12 cellular contexts compared by ENCODE assay signal in the genomic region with DNA sequence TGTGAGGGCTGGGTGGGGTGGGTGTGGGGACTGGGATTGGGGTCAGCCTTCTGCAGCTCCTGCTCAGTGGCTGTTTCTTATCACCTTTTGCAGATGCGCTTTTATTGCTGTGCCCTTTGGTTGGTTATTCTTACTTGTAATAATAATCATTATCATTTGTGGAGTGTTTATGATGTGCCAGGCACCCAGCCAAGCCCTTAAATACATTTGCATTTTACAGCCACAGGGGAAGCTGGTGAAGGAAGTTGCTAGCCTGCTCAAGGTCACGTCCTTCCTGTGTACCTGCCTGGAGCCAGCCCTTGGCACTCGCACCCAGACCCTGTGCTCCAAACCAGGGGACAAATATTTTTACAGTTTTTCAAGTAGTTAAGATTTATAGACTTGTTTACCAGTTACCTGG.
DNase-seq lines count a peak whose midpoint lies in the region; ATAC-seq and TF ChIP-seq lines count a peak whose summit lies in the region.
"Had no signal": no experiment of that assay in that cellular context is flagged by ENCODE, and none has a peak within 500 bp of the region (broad histone marks: within the 10 kb centered on the region; RNA-seq: fewer than 3 reads in every experiment).

No MANE protein-coding gene starts in this region.

- no peak overlapping the region for H3K23ac ChIP-seq in neuronal stem cell (ENCODE audit: low read depth, low read length, poor library complexity)

- H3K9ac ChIP-seq in SU-DHL-6 (ENCODE audit: low read length), result no peak overlapping the region
- H3K9ac ChIP-seq in neuronal stem cell (ENCODE audit: low read depth, low read length, poor library complexity), result no peak overlapping the region

- no peaks in the 10 kb centered on the region for H3K36me3 ChIP-seq in SU-DHL-6 (ENCODE audit: low read length)
- no peaks in the 10 kb centered on the region for H3K36me3 ChIP-seq in mucosa of descending colon (ENCODE audit: low read depth)
- H3K36me3 ChIP-seq in neuronal stem cell (replicated peaks in 1 of 2; ENCODE audit: control insufficient read depth in 2 of 2, insufficient read depth in 2 of 2, low read length in 2 of 2), result peaks cover 0 to 28% of the 10 kb centered on the region in 2 donors

- no peak overlapping the region for H2BK120ac ChIP-seq in neuronal stem cell (ENCODE audit: low read depth, low read length)

- H3K27me3 ChIP-seq in SU-DHL-6 (ENCODE audit: low read length), result no peaks in the 10 kb centered on the region
- no peaks in the 10 kb centered on the region for H3K27me3 ChIP-seq in neuronal stem cell (ENCODE audit: control insufficient read depth in 3 of 3, insufficient read depth in 3 of 3, low read depth in 1 of 3, low read length in 3 of 3)
- H3K27me3 ChIP-seq: gastroesophageal sphincter, SJCRH30 had no signal

- H3K79me1 ChIP-seq in neuronal stem cell (ENCODE audit: low read depth, low read length), result no peaks in the 10 kb centered on the region

- no CpG with 5 or more reads among the region's 3 CpGs for WGBS in neuronal stem cell (ENCODE audit: extremely low coverage in 2 of 2, insufficient read length in 2 of 2, insufficient replicate concordance in 1 of 2), 2 donors

- peaks cover under 1% of the 10 kb centered on the region for H3K27me3 Mint-ChIP-seq in MCF 10A (ENCODE audit: insufficient read depth, unreplicated experiment)

- no TSS peak for BruUV-seq in MCF 10A (replicated peaks; lab: Mats Ljungman, UMichigan)

- DNase-seq in mucosa of descending colon (peak; percentile 72 to 94 (median 78)), MCF 10A (ENCODE audit: unreplicated experiment) (no peak), neuronal stem cell (ENCODE audit: low spot score) (no peak), GM19240 (ENCODE audit: insufficient read length, low spot score) (no peak)
- DNase-seq: NCI-H1694, retina, SJCRH30 had no signal

- intact Hi-C loops in mucosa of descending colon (cut with DNase I, micrococcal nuclease) (no loop called here), MCF 10A (cut with micrococcal nuclease) (no loop called here)

- no peaks in the 10 kb centered on the region for H3K9me2 ChIP-seq in SU-DHL-6 (replicated peaks; ENCODE audit: insufficient read depth, low read length)

- no peak overlapping the region for H3K14ac ChIP-seq in neuronal stem cell (ENCODE audit: low read length)

- peaks cover 61% of the 10 kb centered on the region for H3K36me3 Mint-ChIP-seq in MCF 10A (ENCODE audit: insufficient read depth, unreplicated experiment)

- no peak overlapping the region for H2BK5ac ChIP-seq in neuronal stem cell (ENCODE audit: low read length)

- H3K4me1 ChIP-seq in mucosa of descending colon (ENCODE audit: low read depth) (peaks cover 20% of the 10 kb centered on the region), neuronal stem cell (ENCODE audit: control insufficient read depth in 2 of 2, insufficient read depth in 1 of 2, low read depth in 1 of 2, low read length in 2 of 2) (peaks cover 10% of the 10 kb centered on the region in 2 donors)
- H3K4me1 ChIP-seq: SJCRH30 had no signal

- no peak overlapping the region for H2AFZ ChIP-seq in SU-DHL-6 (ENCODE audit: low read depth, low read length, severe bottlenecking)
- H2AFZ ChIP-seq in neuronal stem cell (ENCODE audit: low read length), result no peak overlapping the region

- H4K8ac ChIP-seq in neuronal stem cell (ENCODE audit: low read depth, low read length), result no peak overlapping the region

- TF ChIP-seq CTCF in SU-DHL-6 (IDR thresholded peaks at IDR 0.05; ENCODE audit: insufficient read depth, low read length, poor library complexity, severe bottlenecking) (no peak), mucosa of descending colon (IDR thresholded peaks at IDR 0.05) (no peak), MCF 10A (IDR thresholded peaks at IDR 0.05; ENCODE audit: unreplicated experiment) (no peak)

- H3K4me1 Mint-ChIP-seq in MCF 10A (ENCODE audit: insufficient read depth, unreplicated experiment), result no peaks in the 10 kb centered on the region

- POLR2A ChIA-PET in MCF 10A (lab: Yijun Ruan, JAX), result no interaction called here

- no peak overlapping the region for H3K18ac ChIP-seq in neuronal stem cell (ENCODE audit: low read length)

- CTCF ChIA-PET in MCF 10A (lab: Yijun Ruan, JAX), result interaction anchor here (1.3 kb wide), 1 partner anchor 12 kb away, joined by 4 read pairs; no protein-coding TSS in a partner anchor

- no peaks in the 10 kb centered on the region for H3K79me2 ChIP-seq in SU-DHL-6 (ENCODE audit: insufficient read depth, low read length)

- no peak overlapping the region for H2BK15ac ChIP-seq in neuronal stem cell (ENCODE audit: low read length)

- no peak overlapping the region for H3K4me3 Mint-ChIP-seq in MCF 10A (ENCODE audit: unreplicated experiment)

- H3K27ac ChIP-seq in SU-DHL-6 (ENCODE audit: low read depth, low read length), result peak overlapping the region; percentile 45
- no peak overlapping the region for H3K27ac ChIP-seq in neuronal stem cell (replicated peaks; ENCODE audit: low read length)
- H3K27ac ChIP-seq: gastroesophageal sphincter, SJCRH30 had no signal

- H4K20me1 ChIP-seq in SU-DHL-6 (ENCODE audit: low read depth, low read length), result no peaks in the 10 kb centered on the region

- H3K4me2 ChIP-seq in SU-DHL-6 (ENCODE audit: low read depth, low read length, poor library complexity, severe bottlenecking), result peak overlapping the region; percentile 22
- H3K4me2 ChIP-seq in neuronal stem cell (ENCODE audit: insufficient read depth, low read length, poor library complexity, severe bottlenecking), result no peak overlapping the region

- peak; percentile 60 for ATAC-seq in GM18498 (IDR thresholded peaks at IDR 0.05; ENCODE audit: unreplicated experiment)
- ATAC-seq in HG03432 (IDR thresholded peaks at IDR 0.05; ENCODE audit: unreplicated experiment), result peak; percentile 38
- peak; percentile 90 for ATAC-seq in mucosa of descending colon
- no peak for ATAC-seq in GM18511 (IDR thresholded peaks at IDR 0.05; ENCODE audit: unreplicated experiment)
- ATAC-seq: gastroesophageal sphincter had no signal

- no peaks in the 10 kb centered on the region for H3F3A ChIP-seq in SU-DHL-6 (ENCODE audit: insufficient read depth)

- H2AK5ac ChIP-seq in neuronal stem cell (ENCODE audit: low read depth, low read length), result no peak overlapping the region

- no peak overlapping the region for H3K27ac Mint-ChIP-seq in MCF 10A (ENCODE audit: low read depth, unreplicated experiment)

- no peak overlapping the region for H3K4ac ChIP-seq in neuronal stem cell (ENCODE audit: low read length)

- no peak overlapping the region for H4K91ac ChIP-seq in neuronal stem cell (ENCODE audit: low read depth, low read length, poor library complexity)

- H3K9me3 ChIP-seq in SU-DHL-6 (ENCODE audit: insufficient read depth, low read length) (no peaks in the 10 kb centered on the region), mucosa of descending colon (no peaks in the 10 kb centered on the region), neuronal stem cell (replicated peaks in 1 of 2; ENCODE audit: control insufficient read depth in 2 of 2, insufficient read depth in 1 of 2, low read depth in 1 of 2, low read length in 2 of 2) (peaks cover 0 to 2% of the 10 kb centered on the region in 2 donors)
- H3K9me3 ChIP-seq: gastroesophageal sphincter, SJCRH30 had no signal

- H3K9me3 Mint-ChIP-seq in MCF 10A (ENCODE audit: unreplicated experiment), result no peaks in the 10 kb centered on the region

- no peak overlapping the region for H2BK12ac ChIP-seq in neuronal stem cell (ENCODE audit: low read length)

- H3K4me3 ChIP-seq in SU-DHL-6 (ENCODE audit: insufficient read depth, low read length, poor library complexity, severe bottlenecking) (no peak overlapping the region), mucosa of descending colon (no peak overlapping the region), neuronal stem cell (ENCODE audit: low read length in 2 of 2) (no peak overlapping the region)
- H3K4me3 ChIP-seq: gastroesophageal sphincter, SJCRH30 had no signal

Comparison
In these comparisons a context has a peak if more than half of its experiments do, and no peak if none do; other contexts are left out.
1. DNase-seq: peak in mucosa of descending colon (3 of 3); none in MCF 10A (single experiment), neuronal stem cell (single experiment) and GM19240 (single experiment).